Comparison of ENCODE assay signal across 8 cellular contexts in the genomic region with DNA sequence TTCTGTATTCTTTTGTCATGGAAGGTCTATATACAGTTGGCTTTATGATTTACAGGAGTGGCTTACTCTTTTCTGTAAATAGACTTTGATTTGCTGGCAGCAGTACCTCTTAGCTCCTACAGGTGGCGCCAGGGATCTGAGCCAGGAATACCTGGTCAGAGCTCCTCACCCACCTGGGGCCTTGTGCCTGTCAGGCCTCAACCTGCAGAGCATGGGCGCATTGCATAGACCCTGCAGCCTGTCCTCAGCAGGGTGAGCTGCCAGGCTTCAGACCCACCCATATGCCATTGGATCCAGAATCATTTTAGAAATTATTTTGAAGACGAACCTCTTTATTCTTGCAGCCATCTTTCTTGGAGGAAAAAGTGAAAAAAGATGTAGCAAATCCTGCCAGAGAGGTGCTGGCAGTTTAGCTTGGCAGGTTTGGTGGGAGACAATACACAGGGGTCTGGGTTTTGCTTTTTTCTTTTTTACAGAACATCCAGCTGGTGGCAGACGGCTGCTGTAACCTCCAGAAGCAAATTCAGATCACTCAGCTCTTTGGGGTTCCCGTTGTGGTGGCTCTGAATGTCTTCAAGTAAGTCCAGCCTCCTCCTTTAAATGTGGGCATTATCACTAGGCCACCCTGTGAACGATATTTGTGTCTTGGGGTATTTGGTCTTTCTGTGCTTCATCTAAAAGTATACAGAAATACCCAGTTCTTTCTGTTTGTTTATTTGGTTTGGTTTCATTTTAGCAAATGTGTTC.
DNase-seq lines count a peak whose midpoint lies in the region; ATAC-seq, FAIRE-seq and TF ChIP-seq lines count a peak whose summit lies in the region.

No MANE protein-coding gene starts in this region.

- no peaks in the 10 kb centered on the region for H3K9me3 ChIP-seq in pancreas

- peaks cover 2 to 16% (median 10%) of the 10 kb centered on the region in 3 donors for H3K4me1 ChIP-seq in pancreas

- H3K4me1 Mint-ChIP-seq in IgD-negative memory B cell: peaks cover 6 to 13% (median 11%) of the 10 kb centered on the region in 3 donors

- no peak overlapping the region for H3K4me3 ChIP-seq in pancreas

- ATAC-seq in GM19351 (IDR thresholded peaks at IDR 0.05; ENCODE audit: unreplicated experiment): peak; percentile 86
- peak; percentile 70 to 96 (median 90) for ATAC-seq in pancreas

- no peaks in the 10 kb centered on the region for H3K27me3 Mint-ChIP-seq in IgD-negative memory B cell

- intact Hi-C loops in pancreas (cut with DNase I): loop anchor here in 2 of 3 donors (5.0 kb wide), 1 partner anchor 308 kb away; no protein-coding TSS in a partner anchor

- no peaks in the 10 kb centered on the region for H3K27me3 ChIP-seq in pancreas

- H3K9me3 Mint-ChIP-seq in IgD-negative memory B cell: no peaks in the 10 kb centered on the region

- H3K4me3 Mint-ChIP-seq in IgD-negative memory B cell: peak overlapping the region in 3 of 4 donors; percentile 9 to 88 (median 36)

- WGBS in pancreas, 2 donors: 53 to 56% methylated on average over 6 of the region's 6 CpGs

- FAIRE-seq in pancreas (lab: Jason Lieb, UNC): no peak

- H3K27ac Mint-ChIP-seq in IgD-negative memory B cell: peak overlapping the region in 1 of 3 donors; percentile 60

- H3K36me3 ChIP-seq in pancreas: no peaks in the 10 kb centered on the region

- H3K36me3 Mint-ChIP-seq in IgD-negative memory B cell: no peaks in the 10 kb centered on the region

- peak in 8 of 14 donors; percentile 3 to 70 (median 14) for DNase-seq in C1 segment of cervical spinal cord (lab: John Stamatoyannopoulos, UW)
- DNase-seq in RKO (ENCODE audit: low spot score): peak; percentile 65
- peak; percentile 10 for DNase-seq in activated T-helper 9 cell treated with anti-CD3 and anti-CD28 coated beads, Interleukin-2, amount 50 U/mL, for 16 hours (ENCODE audit: low read depth)
- DNase-seq in glomerular visceral epithelial cell (ENCODE audit: extremely low spot score): peak; percentile 82
- DNase-seq in pancreas: peak; percentile 61 to 90 (median 78)
- DNase-seq in ureter (ENCODE audit: low spot score): peak; percentile 74

- TF ChIP-seq CTCF in pancreas (IDR thresholded peaks at IDR 0.05): peak; percentile 94 to 99 (median 96)

- H3K27ac ChIP-seq in pancreas: no peak overlapping the region

Comparison
In these comparisons a context has a peak if more than half of its experiments do, and no peak if none do; other contexts are left out.
1. DNase-seq: peak in every context shown above with its lines; median percentile 82 in glomerular visceral epithelial cell; 78 in pancreas; 74 in ureter; 65 in RKO; 14 in C1 segment of cervical spinal cord; 10 in activated T-helper 9 cell treated with anti-CD3 and anti-CD28 coated beads, Interleukin-2, amount 50 U/mL, for 16 hours.